Comparison of ENCODE assay signal across 11 cellular contexts in the genomic region with DNA sequence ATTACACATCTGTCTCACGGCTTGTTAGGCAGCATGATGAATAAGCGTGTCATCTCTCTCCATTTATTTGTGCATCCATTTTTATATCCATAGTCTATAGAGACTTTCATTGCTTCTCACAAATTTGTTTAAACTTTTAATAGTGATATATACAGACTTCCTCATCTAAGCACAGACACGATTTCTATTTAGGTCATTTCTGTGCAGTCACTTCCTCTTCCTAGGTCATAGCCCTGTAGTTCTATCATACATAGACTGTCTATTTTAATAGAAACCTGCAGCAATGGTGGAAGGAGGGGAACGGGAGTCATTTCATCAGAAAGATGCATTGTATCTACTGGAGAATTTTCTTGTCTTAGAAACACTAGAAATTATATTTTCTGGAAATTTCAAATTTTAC.
DNase-seq lines count a peak whose midpoint lies in the region; ATAC-seq lines count a peak whose summit lies in the region.
"Had no signal": no experiment of that assay in that cellular context is flagged by ENCODE, and none has a peak within 500 bp of the region (broad histone marks: within the 10 kb centered on the region; RNA-seq: fewer than 3 reads in every experiment).

No MANE protein-coding gene starts in this region.

- H3K4me3 ChIP-seq in BLaER1, result peak overlapping the region; percentile 49; the same call in 1 of the 2 replicates

- H3K27me3 ChIP-seq in BLaER1, result no peaks in the 10 kb centered on the region

- peak overlapping the region; percentile 96 for H3K27ac ChIP-seq in BLaER1

- no peak overlapping the region for H3K4me3 Mint-ChIP-seq in activated T-cell treated with anti-CD3 and anti-CD28 coated beads, Interleukin-2, amount 50 U/mL, for 24 hours
- H3K4me3 Mint-ChIP-seq: activated CD8-positive, alpha-beta memory T cell treated with anti-CD3 and anti-CD28 coated beads, Interleukin-2, amount 10 ng/mL, durations not matched to agents 7 days and 5 days had no signal

- H3K27me3 Mint-ChIP-seq in activated T-cell treated with anti-CD3 and anti-CD28 coated beads, Interleukin-2, amount 50 U/mL, for 24 hours, result no peaks in the 10 kb centered on the region
- H3K27me3 Mint-ChIP-seq: activated CD8-positive, alpha-beta memory T cell treated with anti-CD3 and anti-CD28 coated beads, Interleukin-2, amount 10 ng/mL, durations not matched to agents 7 days and 5 days had no signal

- peak overlapping the region; percentile 81 for H3K4me2 ChIP-seq in BLaER1

- peaks cover 8% of the 10 kb centered on the region for H3K36me3 ChIP-seq in BLaER1

- DNase-seq in SKM-1 treated with dmso at 0.1 percent for 144 hours (lab: John Stamatoyannopoulos, UW; ENCODE audit: unreplicated experiment) (peak; percentile 24), NCI-H128 (lab: John Stamatoyannopoulos, UW; ENCODE audit: unreplicated experiment) (no peak), HT-29 (ENCODE audit: low spot score) (no peak), NCI-H524 (lab: John Stamatoyannopoulos, UW) (no peak)
- DNase-seq in activated T-cell treated with anti-CD3 and anti-CD28 coated beads, Interleukin-2, amount 50 U/mL, for 24 hours, result no peak
- DNase-seq: activated CD8-positive, alpha-beta memory T cell treated with anti-CD3 and anti-CD28 coated beads, Interleukin-2, amount 10 ng/mL, durations not matched to agents 7 days and 5 days; small intestine; SW 1271 had no signal

- no peaks in the 10 kb centered on the region for H3K36me3 Mint-ChIP-seq in activated T-cell treated with anti-CD3 and anti-CD28 coated beads, Interleukin-2, amount 50 U/mL, for 24 hours (ENCODE audit: low read depth)
- H3K36me3 Mint-ChIP-seq: activated CD8-positive, alpha-beta memory T cell treated with anti-CD3 and anti-CD28 coated beads, Interleukin-2, amount 10 ng/mL, durations not matched to agents 7 days and 5 days had no signal

- peaks cover 5% of the 10 kb centered on the region for H3K4me1 Mint-ChIP-seq in activated T-cell treated with anti-CD3 and anti-CD28 coated beads, Interleukin-2, amount 50 U/mL, for 24 hours (ENCODE audit: low read depth)
- H3K4me1 Mint-ChIP-seq: activated CD8-positive, alpha-beta memory T cell treated with anti-CD3 and anti-CD28 coated beads, Interleukin-2, amount 10 ng/mL, durations not matched to agents 7 days and 5 days had no signal

- no peak overlapping the region for H3K27ac Mint-ChIP-seq in activated T-cell treated with anti-CD3 and anti-CD28 coated beads, Interleukin-2, amount 50 U/mL, for 24 hours
- H3K27ac Mint-ChIP-seq: activated CD8-positive, alpha-beta memory T cell treated with anti-CD3 and anti-CD28 coated beads, Interleukin-2, amount 10 ng/mL, durations not matched to agents 7 days and 5 days had no signal

- ATAC-seq in GM19372 (IDR thresholded peaks at IDR 0.05; ENCODE audit: low read depth, unreplicated experiment) (peak; percentile 52), HG03442 (IDR thresholded peaks at IDR 0.05; ENCODE audit: unreplicated experiment) (peak; percentile 77)
- ATAC-seq: activated CD8-positive, alpha-beta memory T cell treated with anti-CD3 and anti-CD28 coated beads, Interleukin-2, amount 10 ng/mL, durations not matched to agents 7 days and 5 days had no signal

- H3K9me3 ChIP-seq in BLaER1, result no peaks in the 10 kb centered on the region

- no peaks in the 10 kb centered on the region for H3K9me3 Mint-ChIP-seq in activated T-cell treated with anti-CD3 and anti-CD28 coated beads, Interleukin-2, amount 50 U/mL, for 24 hours

- H4K20me1 ChIP-seq in BLaER1, result no peaks in the 10 kb centered on the region

- H3K4me1 ChIP-seq in BLaER1, result peaks cover 51% of the 10 kb centered on the region

- peak overlapping the region; percentile 75 for H3K9ac ChIP-seq in BLaER1
